In the genomic region with DNA sequence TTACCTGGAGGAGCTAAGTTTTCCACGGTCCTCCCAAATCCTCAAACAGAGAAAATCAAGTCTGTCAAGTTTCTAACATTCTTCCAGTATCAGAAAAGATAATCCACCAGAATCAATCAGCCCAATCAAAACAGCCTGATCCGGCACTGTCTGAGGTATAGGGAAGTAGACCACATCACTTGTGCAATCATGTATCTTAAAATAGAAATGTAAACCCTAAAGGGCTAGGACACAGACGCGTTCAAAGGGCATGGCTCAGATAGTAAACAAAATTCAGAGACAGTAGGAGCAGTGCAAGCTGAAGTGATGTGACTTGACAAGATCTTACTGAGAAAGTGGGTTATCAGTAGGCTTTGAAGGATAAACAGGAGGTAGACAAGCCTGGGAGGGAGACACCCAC, we compare ENCODE assay signal across 26 cellular contexts.
DNase-seq lines count a peak whose midpoint lies in the region; ATAC-seq, FAIRE-seq and TF ChIP-seq lines count a peak whose summit lies in the region.
"Had no signal": no experiment of that assay in that cellular context is flagged by ENCODE, and none has a peak within 500 bp of the region (broad histone marks: within the 10 kb centered on the region; RNA-seq: fewer than 3 reads in every experiment).

No MANE protein-coding gene starts in this region.

- CTCF ChIA-PET in PC-9 (lab: Charles Lee) (no interaction called here), HepG2 (lab: Yijun Ruan, JAX; ENCODE audit: low intra/inter-chr PET ratio, low total read pairs) (no interaction called here)

- intact Hi-C loops in PC-9 (cut with micrococcal nuclease; ENCODE audit: unreplicated experiment) (no loop called here), HepG2 (cut with micrococcal nuclease; ENCODE audit: unreplicated experiment) (no loop called here), Right ventricle myocardium inferior (cut with DNase I) (no loop called here)

- TF ChIP-seq EP300 in HepG2 (IDR thresholded peaks at IDR 0.05; ENCODE audit: low read depth in 2 of 2, low read length in 2 of 2) (no peak), HepG2 (CRISPR knock-in tag; IDR thresholded peaks at IDR 0.05; ENCODE audit: borderline replicate concordance) (no peak)

- H3K27me3 ChIP-seq in PC-9 (ENCODE audit: insufficient read depth, low read depth): no peaks in the 10 kb centered on the region
- no peaks in the 10 kb centered on the region for H3K27me3 ChIP-seq in HepG2 (ENCODE audit: control insufficient read depth in 1 of 2, insufficient read depth in 2 of 2, low read length in 2 of 2)

- POLR2A ChIA-PET in PC-9 (lab: Charles Lee; ENCODE audit: unreplicated experiment): no interaction called here
- POLR2A ChIA-PET in HepG2 (lab: Yijun Ruan, JAX): no interaction called here

- H3K36me3 ChIP-seq in PC-9 (ENCODE audit: low read depth): no peaks in the 10 kb centered on the region
- H3K36me3 ChIP-seq in HepG2 (replicated peaks in 1 of 2; ENCODE audit: control insufficient read depth in 1 of 2, insufficient read depth in 2 of 2, low read length in 2 of 2): no peaks in the 10 kb centered on the region

- H3K9ac ChIP-seq in HepG2 (ENCODE audit: insufficient read depth, low read depth, low read length): no peak overlapping the region

- H3K4me3 ChIP-seq in PC-9: no peak overlapping the region
- H3K4me3 ChIP-seq in HepG2 (replicated peaks in 1 of 3; ENCODE audit: insufficient read depth in 1 of 3, low read depth in 2 of 3, low read length in 3 of 3): no peak overlapping the region

- no peaks in the 10 kb centered on the region for H3K79me2 ChIP-seq in PC-9 (ENCODE audit: low read depth)
- H3K79me2 ChIP-seq in HepG2 (ENCODE audit: insufficient read depth, low read length): no peaks in the 10 kb centered on the region

- ATAC-seq in HepG2 (no peak; the same call in 2 of the 3 replicates), Right ventricle myocardium inferior (no peak)
- ATAC-seq: HCT116, Panc1, SK-N-SH treated with all-trans-retinoic acid at 6 μM for 48 hours had no signal

- H3K4me2 ChIP-seq in PC-9: peak overlapping the region; percentile 48
- no peak overlapping the region for H3K4me2 ChIP-seq in HepG2 (ENCODE audit: low read depth, low read length)

- no peak for FAIRE-seq in HepG2 (lab: Jason Lieb, UNC)
- FAIRE-seq: D721Med, H1, HTR-8/SVneo had no signal

- H3K9me3 ChIP-seq in PC-9 (ENCODE audit: insufficient read depth, low read depth) (no peaks in the 10 kb centered on the region), HepG2 (ENCODE audit: low read length) (no peaks in the 10 kb centered on the region)

- no peaks in the 10 kb centered on the region for H3K9me2 ChIP-seq in PC-9 (ENCODE audit: insufficient read depth)

- H3K27ac ChIP-seq in PC-9: no peak overlapping the region
- H3K27ac ChIP-seq in HepG2 (ENCODE audit: extremely low read length, insufficient read depth, low read length): no peak overlapping the region

- H3K4me1 ChIP-seq in PC-9 (replicated peaks; ENCODE audit: insufficient read depth) (peaks cover 13% of the 10 kb centered on the region), HepG2 (ENCODE audit: insufficient read depth, low read length) (peaks cover 7% of the 10 kb centered on the region; the same call in 1 of the 2 replicates)

- WGBS in HepG2 (ENCODE audit: low lambda C conversion rate): 2% methylated on average over 4 of the region's 4 CpGs

- peak; percentile 1 for DNase-seq in SKM-1 treated with dmso at 0.1 percent for 144 hours (lab: John Stamatoyannopoulos, UW; ENCODE audit: unreplicated experiment)
- no peak for DNase-seq in SKM-1 (lab: John Stamatoyannopoulos, UW; ENCODE audit: unreplicated experiment)
- DNase-seq in PC-9: peak in 1 of 2 experiments; percentile 44
- DNase-seq in HepG2 (ENCODE audit: low spot score): no peak
- DNase-seq in Right ventricle myocardium inferior (ENCODE audit: missing footprints): no peak
- no peak for DNase-seq in cortex of kidney (lab: John Stamatoyannopoulos, UW)
- no peak for DNase-seq in activated CD8-positive, alpha-beta memory T cell treated with anti-CD3 and anti-CD28 coated beads, Interleukin-2, amount 50 U/mL, for 48 hours
- DNase-seq: 8988T; C1 segment of cervical spinal cord; CD8-positive, alpha-beta memory T cell; DMS53; GDM1; IMR-90; NCI-H1092 treated with DMSO at 0.1 percent for 48 hours; NCI-H1436 treated with DMSO at 0.1 percent for 48 hours; NCI-H2029; NCI-H226; NCI-H510A treated with DMSO at 0.1 percent for 48 hours; NCI-H748 treated with DMSO at 0.1 percent for 48 hours; T-helper 1 cell had no signal

- TF ChIP-seq CTCF in PC-9 (conservative IDR thresholded peaks at IDR 0.05) (no peak), HepG2 (CRISPR knock-in tag; IDR thresholded peaks at IDR 0.05) (no peak)

- BruUV-seq in PC-9 (replicated peaks; lab: Mats Ljungman, UMichigan): no TSS peak
- BruUV-seq in HepG2 (replicated peaks; lab: Mats Ljungman, UMichigan): no TSS peak

- peaks cover 5% of the 10 kb centered on the region; the same call in 1 of the 2 replicates for H3F3A ChIP-seq in PC-9 (ENCODE audit: insufficient read depth, low read depth)

- no peak for TF ChIP-seq POLR2A in HepG2 (IDR thresholded peaks at IDR 0.05; ENCODE audit: insufficient read depth in 1 of 2, low read depth in 2 of 2, low read length in 2 of 2)

- in situ Hi-C loops in HepG2 (cut with HindIII; ENCODE audit: extremely low pct_ligation_motif_present, low pct_unique_long_range_greater_than_20kb): no loop called here

- H4K20me1 ChIP-seq in PC-9 (ENCODE audit: insufficient read depth) (no peaks in the 10 kb centered on the region), HepG2 (ENCODE audit: insufficient read depth, low read length) (no peaks in the 10 kb centered on the region)

- H2AFZ ChIP-seq in PC-9 (peak overlapping the region; percentile 24; the same call in 1 of the 2 replicates), HepG2 (ENCODE audit: low read length) (no peak overlapping the region)

- TF ChIP-seq RAD21 in HepG2 (CRISPR knock-in tag; IDR thresholded peaks at IDR 0.05): no peak

TF ChIP-seq in HepG2, 621 proteins besides CTCF, POLR2A, EP300 and RAD21 (continues in another document):
- 0 out of 2 replicates have a peak, but pooled peaks have one; percentile 8 for TF ChIP-seq CEBPG (CRISPR knock-in tag; IDR thresholded peaks at IDR 0.05)
- peak; percentile 25; the same call in 1 of the 2 replicates for TF ChIP-seq FOXA3 (CRISPR knock-in tag; IDR thresholded peaks at IDR 0.05)
- peak; percentile 27; the same call in 1 of the 2 replicates for TF ChIP-seq ELF3 (CRISPR knock-in tag; IDR thresholded peaks at IDR 0.05)
- TF ChIP-seq ZNF530 (CRISPR knock-in tag; IDR thresholded peaks at IDR 0.05; ENCODE audit: low read depth): no peak
- TF ChIP-seq CEBPB (IDR thresholded peaks at IDR 0.05; ENCODE audit: borderline replicate concordance, low read depth, low read length): no peak
- no peak for TF ChIP-seq ZNF33A (CRISPR knock-in tag; IDR thresholded peaks at IDR 0.05; ENCODE audit: borderline replicate concordance)
- no peak for TF ChIP-seq FOXP1 (IDR thresholded peaks at IDR 0.05)
- TF ChIP-seq FOXP1 (CRISPR knock-in tag; IDR thresholded peaks at IDR 0.05): peak; percentile 27; the same call in 1 of the 2 replicates
- TF ChIP-seq ZSCAN31 (CRISPR knock-in tag; IDR thresholded peaks at IDR 0.05; ENCODE audit: low read depth): no peak
- TF ChIP-seq ZNF275 (CRISPR knock-in tag; IDR thresholded peaks at IDR 0.05; ENCODE audit: borderline replicate concordance): no peak
- no peak for TF ChIP-seq POLR2AphosphoS2 (IDR thresholded peaks at IDR 0.05; ENCODE audit: low read depth, low read length)
- peak; percentile 12; the same call in 1 of the 2 replicates for TF ChIP-seq BCL6 (CRISPR knock-in tag; IDR thresholded peaks at IDR 0.05)
- TF ChIP-seq RXRB (CRISPR knock-in tag; IDR thresholded peaks at IDR 0.05; ENCODE audit: borderline replicate concordance): no peak
- TF ChIP-seq GATA4 (IDR thresholded peaks at IDR 0.05; ENCODE audit: borderline replicate concordance, low read depth): no peak
- no peak for TF ChIP-seq PHF20 (CRISPR knock-in tag; IDR thresholded peaks at IDR 0.05)
- 0 out of 2 replicates have a peak, but pooled peaks have one; percentile 22 for TF ChIP-seq GATAD2A (CRISPR knock-in tag; IDR thresholded peaks at IDR 0.05)
- no peak for TF ChIP-seq MLLT10 (CRISPR knock-in tag; IDR thresholded peaks at IDR 0.05)
